In genomic region chr4:141246243-141246642, GRCh38 we compare ENCODE assay signal across 17 cellular contexts. TPM values are rescaled to one million over a fixed set of nuclear protein-coding genes. Genes with fewer than 3 reads are reported as not detected.
A peak's percentile ranks its signal among the peaks of the same experiment; 100 is the strongest.
DNase-seq lines count a peak whose midpoint lies in the region; ATAC-seq, FAIRE-seq and TF ChIP-seq lines count a peak whose summit lies in the region.
"Had no signal": no experiment of that assay in that cellular context is flagged by ENCODE, and none has a peak within 500 bp of the region (broad histone marks: within the 10 kb centered on the region; RNA-seq: fewer than 3 reads in every experiment).

No MANE protein-coding gene starts in this region.

- dilution Hi-C loops in IMR-90 (cut with HindIII; ENCODE audit: low sequenced_read_pairs, unreplicated experiment): no loop called here

- H2BK20ac ChIP-seq in IMR-90 (ENCODE audit: low read depth, low read length): peak overlapping the region; percentile 0; the same call in 1 of the 2 replicates

- TF ChIP-seq POLR2A in IMR-90 (IDR thresholded peaks at IDR 0.05; ENCODE audit: low read depth, low read length): no peak

- H4K20me1 ChIP-seq in IMR-90 (ENCODE audit: insufficient read depth, low read length) (no peaks in the 10 kb centered on the region), astrocyte (ENCODE audit: insufficient read depth, low read length) (no peaks in the 10 kb centered on the region)

- H3K36me3 Mint-ChIP-seq in astrocyte (ENCODE audit: low read depth, unreplicated experiment): no peaks in the 10 kb centered on the region

- peak overlapping the region in 1 of 2 experiments; percentile 4; a peak in 1 of 4 replicates for H4K8ac ChIP-seq in IMR-90 (ENCODE audit: low read depth in 2 of 2, low read length in 2 of 2)

- TF ChIP-seq RAD21 in IMR-90 (IDR thresholded peaks at IDR 0.05; ENCODE audit: low read length): no peak

- BruUV-seq in IMR-90 (replicated peaks; lab: Mats Ljungman, UMichigan): no TSS peak

- H3K4me1 ChIP-seq in IMR-90 (ENCODE audit: control insufficient read depth, insufficient read depth, low read length) (peaks cover 2% of the 10 kb centered on the region; the same call in 1 of the 2 replicates), astrocyte (ENCODE audit: insufficient read depth, low read length) (peaks cover 7% of the 10 kb centered on the region)

- in situ Hi-C loops in IMR-90 (cut with MboI; ENCODE audit: low sequenced_read_pairs): no loop called here

- H3K4me2 ChIP-seq in IMR-90 (ENCODE audit: low read depth, low read length) (peak overlapping the region; percentile 3; the same call in 1 of the 2 replicates), astrocyte (ENCODE audit: low read length) (peak overlapping the region; percentile 65)

- no peak overlapping the region for H2AK5ac ChIP-seq in IMR-90 (ENCODE audit: low read depth, low read length)

- H3K27me3 Mint-ChIP-seq in astrocyte (ENCODE audit: low read depth, unreplicated experiment): no peaks in the 10 kb centered on the region

- H3K4ac ChIP-seq in IMR-90 (ENCODE audit: low read depth, low read length): no peak overlapping the region

- no peak overlapping the region for H3K56ac ChIP-seq in IMR-90 (ENCODE audit: extremely low read depth, insufficient read depth, low read length)

- no peak overlapping the region for H3K4me3 ChIP-seq in AG10803 (ENCODE audit: low read length)
- no peak overlapping the region for H3K4me3 ChIP-seq in IMR-90 (ENCODE audit: insufficient read depth, low read depth, low read length)
- no peak overlapping the region for H3K4me3 ChIP-seq in astrocyte (ENCODE audit: insufficient read depth, low read depth, low read length)

- no CpG with 5 or more reads among the region's 2 CpGs for whole genome bisulfite sequencing in IMR-90 (ENCODE audit: extremely low coverage in 2 of 2, insufficient read length in 1 of 2), 2 experiments

- peaks cover 6% of the 10 kb centered on the region; the same call in 1 of the 2 replicates for H3K9me1 ChIP-seq in IMR-90 (ENCODE audit: insufficient read depth, low read length)

- H3K9me3 ChIP-seq in IMR-90 (ENCODE audit: control insufficient read depth, insufficient read depth, low read length) (no peaks in the 10 kb centered on the region), astrocyte (ENCODE audit: insufficient read depth, low read depth, low read length) (no peaks in the 10 kb centered on the region)

- H2AK9ac ChIP-seq in IMR-90 (replicated peaks; ENCODE audit: low read depth, low read length, poor library complexity): no peak overlapping the region

- peak overlapping the region; percentile 8; the same call in 1 of the 2 replicates for H2BK120ac ChIP-seq in IMR-90 (ENCODE audit: low read depth, low read length)

- TF ChIP-seq CTCF in AG10803 (conservative IDR thresholded peaks at IDR 0.05; ENCODE audit: low read length): no peak
- TF ChIP-seq CTCF in IMR-90 (conservative IDR thresholded peaks at IDR 0.05; ENCODE audit: low read depth, low read length): no peak
- TF ChIP-seq CTCF in astrocyte (IDR thresholded peaks at IDR 0.05; ENCODE audit: insufficient read depth, low read depth, low read length): no peak

- no peak overlapping the region for H3K4me3 Mint-ChIP-seq in astrocyte (ENCODE audit: unreplicated experiment)

- H3K36me3 ChIP-seq in IMR-90 (ENCODE audit: control insufficient read depth, insufficient read depth, low read length): no peaks in the 10 kb centered on the region
- H3K36me3 ChIP-seq in astrocyte (ENCODE audit: insufficient read depth, low read length): no peaks in the 10 kb centered on the region

- H3K9me3 Mint-ChIP-seq in astrocyte (ENCODE audit: unreplicated experiment): no peaks in the 10 kb centered on the region
- H3K9me3 Mint-ChIP-seq: activated T-cell treated with anti-CD3 and anti-CD28 coated beads, Interleukin-2, amount 50 U/mL, for 72 hours had no signal

- H2AFZ ChIP-seq in IMR-90 (replicated peaks; ENCODE audit: low read length, poor library complexity) (no peak overlapping the region), astrocyte (ENCODE audit: low read depth, low read length) (no peak overlapping the region)

- CTCF ChIA-PET in IMR-90 (lab: Yijun Ruan, JAX): interaction anchor here (0.9 kb wide), 1 partner anchor 13 kb away, joined by 3 read pairs; no protein-coding TSS in a partner anchor

- H3K27ac Mint-ChIP-seq in astrocyte (ENCODE audit: unreplicated experiment): peak overlapping the region; percentile 85
- H3K27ac Mint-ChIP-seq: activated T-cell treated with anti-CD3 and anti-CD28 coated beads, Interleukin-2, amount 50 U/mL, for 72 hours had no signal

- peak overlapping the region; percentile 25 for H2BK5ac ChIP-seq in IMR-90 (ENCODE audit: low read depth, low read length, poor library complexity, severe bottlenecking)

- H3K27me3 ChIP-seq in IMR-90 (ENCODE audit: control insufficient read depth, insufficient read depth, low read length) (no peaks in the 10 kb centered on the region), astrocyte (ENCODE audit: insufficient read depth, low read length) (no peaks in the 10 kb centered on the region)

- intact Hi-C loops in IMR-90 (cut with micrococcal nuclease): no loop called here
- intact Hi-C loops in Right ventricle myocardium inferior (cut with DNase I): no loop called here

- POLR2A ChIA-PET in IMR-90 (lab: Charles Lee; ENCODE audit: unreplicated experiment): no interaction called here

- H3K27ac ChIP-seq in IMR-90 (ENCODE audit: insufficient read depth, low read length) (no peak overlapping the region), astrocyte (ENCODE audit: low read depth, low read length) (peak overlapping the region; percentile 13)
- H3K27ac ChIP-seq: VCaP had no signal

- no peak overlapping the region for H3K14ac ChIP-seq in IMR-90 (replicated peaks; ENCODE audit: low read depth, low read length)

- H2BK15ac ChIP-seq in IMR-90 (ENCODE audit: low read depth, low read length): no peak overlapping the region

- H3K23ac ChIP-seq in IMR-90 (ENCODE audit: low read depth, low read length): no peak overlapping the region

- H3K79me1 ChIP-seq in IMR-90 (ENCODE audit: low read depth in 1 of 2, low read length in 2 of 2): no peaks in the 10 kb centered on the region

- no peak overlapping the region for H3K18ac ChIP-seq in IMR-90 (ENCODE audit: low read depth, low read length)

- peaks cover 10% of the 10 kb centered on the region for H3K4me1 Mint-ChIP-seq in astrocyte (ENCODE audit: low read depth, unreplicated experiment)

- ATAC-seq in IMR-90 (ENCODE audit: low read depth) (peak; percentile 94), HG03565 (IDR thresholded peaks at IDR 0.05; ENCODE audit: unreplicated experiment) (no peak), HG02840 (IDR thresholded peaks at IDR 0.05; ENCODE audit: low FRiP score, unreplicated experiment) (no peak), HG03025 (IDR thresholded peaks at IDR 0.05; ENCODE audit: low FRiP score, unreplicated experiment) (no peak), Right ventricle myocardium inferior (no peak)
- ATAC-seq: left lobe of liver, Panc1 had no signal

- no peak overlapping the region for H4K91ac ChIP-seq in IMR-90 (ENCODE audit: insufficient read depth, low read depth, low read length)

- peak; percentile 88 for DNase-seq in AG10803 (ENCODE audit: low read depth)
- peak; percentile 74 for DNase-seq in IMR-90
- peak; percentile 72 for DNase-seq in astrocyte (ENCODE audit: low read depth)
- DNase-seq in left kidney (ENCODE audit: low read depth, low spot score): peak; percentile 8
- no peak for DNase-seq in Right ventricle myocardium inferior (ENCODE audit: missing footprints)
- DNase-seq: activated T-cell treated with anti-CD3 and anti-CD28 coated beads, Interleukin-2, amount 50 U/mL, for 72 hours; GOT3; NCI-H2171 treated with DMSO at 0.1 percent for 48 hours; nucleus accumbens; stimulated activated naive CD4-positive, alpha-beta T cell had no signal

- no peaks in the 10 kb centered on the region for H3K79me2 ChIP-seq in astrocyte (ENCODE audit: insufficient read depth, low read length)

- no peak overlapping the region for H4K5ac ChIP-seq in IMR-90 (ENCODE audit: low read depth, low read length)

- peak; percentile 78 for FAIRE-seq in astrocyte (lab: Jason Lieb, UNC)
- FAIRE-seq: frontal cortex had no signal

- no peak overlapping the region; the same call in 1 of the 2 replicates for H3K9ac ChIP-seq in IMR-90 (ENCODE audit: low read depth, low read length)
- H3K9ac ChIP-seq in astrocyte (ENCODE audit: low read length): no peak overlapping the region

TF ChIP-seq in IMR-90, 13 proteins besides CTCF, POLR2A, EP300 and RAD21:
- TF ChIP-seq RCOR1 (IDR thresholded peaks at IDR 0.05; ENCODE audit: insufficient replicate concordance, low read length): no peak
- no peak for TF ChIP-seq RFX5 (IDR thresholded peaks at IDR 0.05; ENCODE audit: low read depth, low read length)
- TF ChIP-seq MXI1 (IDR thresholded peaks at IDR 0.05; ENCODE audit: borderline replicate concordance, low read depth, low read length): no peak
- TF ChIP-seq CEBPB (IDR thresholded peaks at IDR 0.05; ENCODE audit: low read depth, low read length): peak; percentile 65

RNA-seq across cellular contexts. Expression of gene ZNF330, which starts 25.5 kb away (rescaled TPM):
- total RNA-seq in IMR-90 (2012; rRNA removed) (34.1 and 47.2 TPM in 2 replicates), astrocyte (28.2 and 32.1 TPM in 2 replicates), Right ventricle myocardium inferior (156 TPM)
- polyA plus RNA-seq in IMR-90 (2012; rRNA removed): 24.3 and 27.2 TPM in 2 replicates
- polyA plus RNA-seq in IMR-90 (2012; cell fraction: cytosol; rRNA removed): 6.0 and 13.7 TPM in 2 replicates
- polyA plus RNA-seq in IMR-90 (2012; cell fraction: nucleus; rRNA removed; ENCODE audit: low replicate concordance): 3.7 and 25.5 TPM in 2 replicates
